ENCODE assay signal across 8 cellular contexts in genomic region chr6:144283781-144284473, GRCh38. TPM values are rescaled to one million over a fixed set of nuclear protein-coding genes. Genes with fewer than 3 reads are reported as not detected.
DNase-seq lines count a peak whose midpoint lies in the region; ATAC-seq and TF ChIP-seq lines count a peak whose summit lies in the region.

No MANE protein-coding gene starts in this region.

- DNase-seq in T-helper 2 cell treated with Interferon-gamma antibody and Interleukin-4, amounts not matched to agents 5 μg/mL and 100 μg/mL, for 36 hours (ENCODE audit: low spot score) = no peak
- DNase-seq in T-helper 2 cell (no peak), hepatocyte (ENCODE audit: low spot score) (no peak), spleen (no peak), H4 (ENCODE audit: low spot score) (no peak), 8988T (no peak)

- 0 out of 2 replicates have a peak, but pooled peaks have one; percentile 7 for TF ChIP-seq CTCF in WI38 (IDR thresholded peaks at IDR 0.05; ENCODE audit: low read depth, low read length)
- TF ChIP-seq CTCF in hepatocyte (IDR thresholded peaks at IDR 0.05; ENCODE audit: poor library complexity) = peak; percentile 7
- TF ChIP-seq CTCF in spleen (IDR thresholded peaks at IDR 0.05 in 8 of 11, conservative IDR thresholded peaks at IDR 0.05 in 3 of 11) = no peak

- peak overlapping the region; percentile 94 for H3K4me2 ChIP-seq in hepatocyte

- H3K27ac Mint-ChIP-seq in T-helper 2 cell treated with Interferon-gamma antibody and Interleukin-4, amounts not matched to agents 5 μg/mL and 100 μg/mL, for 36 hours = peak overlapping the region; percentile 65

- peaks cover 7% of the 10 kb centered on the region for H4K20me1 ChIP-seq in hepatocyte (ENCODE audit: insufficient read depth, poor library complexity, severe bottlenecking)

- peaks cover under 1% of the 10 kb centered on the region for H3K36me3 Mint-ChIP-seq in T-helper 2 cell treated with Interferon-gamma antibody and Interleukin-4, amounts not matched to agents 5 μg/mL and 100 μg/mL, for 36 hours (ENCODE audit: low read depth)

- peak overlapping the region; percentile 63 for H2AFZ ChIP-seq in hepatocyte

- H3K4me1 Mint-ChIP-seq in T-helper 2 cell treated with Interferon-gamma antibody and Interleukin-4, amounts not matched to agents 5 μg/mL and 100 μg/mL, for 36 hours (ENCODE audit: low read depth) = peaks cover 13% of the 10 kb centered on the region

- H3K27me3 ChIP-seq in hepatocyte (no peaks in the 10 kb centered on the region), spleen (replicated peaks in 1 of 7) (no peaks in the 10 kb centered on the region)

- TF ChIP-seq POLR2A in spleen (IDR thresholded peaks at IDR 0.05) = no peak

- H3K4me3 ChIP-seq in WI38 (ENCODE audit: low read depth, low read length) (peak overlapping the region; percentile 88), hepatocyte (peak overlapping the region; percentile 73), spleen (peak overlapping the region; percentile 76 to 97 (median 91))

- no peaks in the 10 kb centered on the region for H3K9me3 Mint-ChIP-seq in T-helper 2 cell treated with Interferon-gamma antibody and Interleukin-4, amounts not matched to agents 5 μg/mL and 100 μg/mL, for 36 hours

- H3K9me3 ChIP-seq in hepatocyte (ENCODE audit: low read depth) = no peaks in the 10 kb centered on the region
- H3K9me3 ChIP-seq in spleen = no peaks in the 10 kb centered on the region

- peak overlapping the region; percentile 95 for H3K4me3 Mint-ChIP-seq in T-helper 2 cell treated with Interferon-gamma antibody and Interleukin-4, amounts not matched to agents 5 μg/mL and 100 μg/mL, for 36 hours

- peaks cover 38% of the 10 kb centered on the region for H3K27me3 Mint-ChIP-seq in T-helper 2 cell treated with Interferon-gamma antibody and Interleukin-4, amounts not matched to agents 5 μg/mL and 100 μg/mL, for 36 hours (ENCODE audit: low read depth)

- H3K27ac ChIP-seq in hepatocyte (peak overlapping the region; percentile 89), spleen (peak overlapping the region in 7 of 8 donors; percentile 92 to 97 (median 94))

- no peaks in the 10 kb centered on the region for H3K9me2 ChIP-seq in hepatocyte (replicated peaks; ENCODE audit: insufficient read depth)

- no peak for ATAC-seq in GM21619 (IDR thresholded peaks at IDR 0.05; ENCODE audit: unreplicated experiment)

- 5% methylated on average over 13 of the region's 13 CpGs for WGBS in hepatocyte (ENCODE audit: low lambda C conversion rate, missing lambda C conversion rate)
- WGBS in spleen, 5 donors = 9 to 18% (median 11%) methylated on average over 13 of the region's 13 CpGs

- H3K4me1 ChIP-seq in hepatocyte (ENCODE audit: insufficient read depth) = peaks cover 11% of the 10 kb centered on the region
- peaks cover 7 to 39% (median 22%) of the 10 kb centered on the region in 6 donors for H3K4me1 ChIP-seq in spleen

- H3K79me2 ChIP-seq in hepatocyte = peaks cover 22% of the 10 kb centered on the region

- intact Hi-C loops in spleen (cut with DNase I; ENCODE audit: low total_unique reads) = loop anchor here (5.0 to 10.0 kb wide), 3 partner anchors 51 to 201 kb away; no protein-coding TSS in a partner anchor

- H3K36me3 ChIP-seq in hepatocyte (replicated peaks; ENCODE audit: insufficient read depth, low read depth) (no peaks in the 10 kb centered on the region), spleen (no peaks in the 10 kb centered on the region)

RNA-seq across cellular contexts. Expression of gene UTRN, which starts 1.2 kb away (rescaled TPM):
- 86.5 and 112 TPM in 2 replicates for total RNA-seq in hepatocyte
- 33.1 and 54.0 TPM in 2 replicates for polyA plus RNA-seq in hepatocyte
- total RNA-seq in spleen = 100 to 1,000 TPM; 273 to 539 (median 391) TPM
- 10 to 100 TPM; 15.4 to 29.1 (median 16.7) TPM for polyA plus RNA-seq in spleen
- 15.8 and 24.0 TPM in 2 replicates for total RNA-seq in H4 (2014; rRNA removed; shearing (Covaris generic))

Comparison
In these comparisons a context has a peak if more than half of its experiments do, and no peak if none do; other contexts are left out.
1. CTCF ChIP-seq: peak in WI38 (single experiment) and hepatocyte (single experiment); none in spleen (0 of 11).
2. Peak in every context shown above with its lines, with median percentiles within 50 percentile points of each other: H3K4me3 ChIP-seq.